ENCODE assay signal across 8 cellular contexts in the genomic region with DNA sequence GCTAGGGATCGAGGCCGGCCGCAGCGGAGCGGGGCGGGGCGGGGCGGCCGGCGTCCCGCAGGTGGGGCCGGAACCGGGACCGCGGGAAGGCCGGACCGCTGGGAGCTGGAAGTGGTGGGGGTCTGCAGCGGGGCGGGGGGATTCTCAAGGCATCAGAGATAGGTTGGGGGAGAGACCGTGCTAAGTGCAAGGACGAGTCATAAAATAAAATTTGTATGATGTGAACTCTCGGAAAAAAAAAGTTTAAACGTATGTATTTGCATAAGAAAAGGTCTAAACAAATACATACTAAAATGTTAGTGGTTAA. TPM values are rescaled to one million over a fixed set of nuclear protein-coding genes. Genes with fewer than 3 reads are reported as not detected.
DNase-seq lines count a peak whose midpoint lies in the region; ATAC-seq and TF ChIP-seq lines count a peak whose summit lies in the region.

A gene with protein sequence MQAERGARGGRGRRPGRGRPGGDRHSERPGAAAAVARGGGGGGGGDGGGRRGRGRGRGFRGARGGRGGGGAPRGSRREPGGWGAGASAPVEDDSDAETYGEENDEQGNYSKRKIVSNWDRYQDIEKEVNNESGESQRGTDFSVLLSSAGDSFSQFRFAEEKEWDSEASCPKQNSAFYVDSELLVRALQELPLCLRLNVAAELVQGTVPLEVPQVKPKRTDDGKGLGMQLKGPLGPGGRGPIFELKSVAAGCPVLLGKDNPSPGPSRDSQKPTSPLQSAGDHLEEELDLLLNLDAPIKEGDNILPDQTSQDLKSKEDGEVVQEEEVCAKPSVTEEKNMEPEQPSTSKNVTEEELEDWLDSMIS (minus strand): TSS at position 25 of the 307 bp plus-strand sequence. CDS start 158 bp downstream, outside the sequence.

- no peaks in the 10 kb centered on the region for H3K36me3 Mint-ChIP-seq in immature natural killer cell

- peak within 1 kb of the TSS; percentile 81 for H3K4me3 ChIP-seq in HUES64 (ENCODE audit: low read length)
- peak within 1 kb of the TSS; percentile 72 to 89 (median 78) for H3K4me3 ChIP-seq in stomach

- H3K27me3 Mint-ChIP-seq in immature natural killer cell (ENCODE audit: low read depth in 3 of 3): peaks cover 0 to 11% (median 2%) of the 10 kb centered on the region in 3 donors

- H3K4me1 ChIP-seq in HUES64 (ENCODE audit: insufficient read depth, low read length): peaks cover 5% of the 10 kb centered on the region
- H3K4me1 ChIP-seq in stomach: peaks cover 3 to 32% (median 19%) of the 10 kb centered on the region in 4 donors

- H3K9ac ChIP-seq in HUES64 (ENCODE audit: low read depth, low read length): peak within 1 kb of the TSS; percentile 93

- no peak for TF ChIP-seq POLR2A in stomach (IDR thresholded peaks at IDR 0.05)

- peaks cover 19 to 21% of the 10 kb centered on the region in 2 donors for H3K4me1 Mint-ChIP-seq in immature natural killer cell

- under 1% methylated on average over 22 of the region's 23 CpGs for WGBS in HUES64
- WGBS in stomach, 5 donors: 0 to 1% (median 0%) methylated on average over 15 to 23 of the region's 23 CpGs

- no peak for TF ChIP-seq EP300 in stomach (IDR thresholded peaks at IDR 0.05)

- intact Hi-C loops in stomach (cut with DNase I; ENCODE audit: low total_unique reads): no loop called here

- H3K27me3 ChIP-seq in HUES64 (ENCODE audit: insufficient read depth, low read length): peaks cover 29% of the 10 kb centered on the region
- no peaks in the 10 kb centered on the region for H3K27me3 ChIP-seq in stomach

- peak within 1 kb of the TSS; percentile 91 to 97 (median 97) for H3K4me3 Mint-ChIP-seq in immature natural killer cell

- H3K27ac Mint-ChIP-seq in immature natural killer cell: peak within 1 kb of the TSS; percentile 90 to 98 (median 96)

- H3K27ac ChIP-seq in HUES64 (ENCODE audit: low read depth, low read length) (peak within 1 kb of the TSS; percentile 84; the same call in 1 of the 2 replicates), angular gyrus (ENCODE audit: low read depth, low read length) (peak within 1 kb of the TSS; percentile 84), stomach (peak within 1 kb of the TSS; percentile 87 to 97 (median 94))

- no peaks in the 10 kb centered on the region for H3K9me3 ChIP-seq in HUES64 (ENCODE audit: insufficient read depth, low read depth, low read length)
- H3K9me3 ChIP-seq in stomach: no peaks in the 10 kb centered on the region

- no peak for ATAC-seq in HG03175 (IDR thresholded peaks at IDR 0.05; ENCODE audit: unreplicated experiment)

- H3K36me3 ChIP-seq in HUES64 (ENCODE audit: insufficient read depth, low read length) (no peaks in the 10 kb centered on the region), stomach (no peaks in the 10 kb centered on the region)

- no peaks in the 10 kb centered on the region for H3K9me3 Mint-ChIP-seq in immature natural killer cell

- DNase-seq in immature natural killer cell: no peak
- DNase-seq in stomach: no peak
- no peak for DNase-seq in NAMALWA (ENCODE audit: low spot score)
- no peak for DNase-seq in iPS-NIHi11 (ENCODE audit: low spot score)
- no peak for DNase-seq in ecto neural progenitor cell (ENCODE audit: low spot score)

- TF ChIP-seq CTCF in stomach (IDR thresholded peaks at IDR 0.05): no peak

RNA-seq across cellular contexts. Expression of the gene that starts here (rescaled TPM):
- polyA plus RNA-seq in HUES64 (2013, experiment 1 of 2): 19.6 TPM
- polyA plus RNA-seq in HUES64 (2013, experiment 2 of 2): 19.0 TPM
- polyA plus RNA-seq in immature natural killer cell: 10 to 100 TPM in 2 of 3 donors, 1 to 10 TPM in 1; 7.6 to 17.3 (median 14.1) TPM
- total RNA-seq in stomach: 10 to 100 TPM in 4 of 5 donors, not detected in 1; 13.2 to 89.8 (median 26.8) TPM
- 10 to 100 TPM in 2 of 3 donors, 1 to 10 TPM in 1; 8.6 to 15.4 (median 14.4) TPM for polyA plus RNA-seq in stomach
